ENCODE assay signal across 11 cellular contexts in genomic region chr9:87712801-87713277, GRCh38. TPM values are rescaled to one million over a fixed set of nuclear protein-coding genes. Genes with fewer than 3 reads are reported as not detected.
A peak's percentile ranks its signal among the peaks of the same experiment; 100 is the strongest.
DNase-seq lines count a peak whose midpoint lies in the region; ATAC-seq and TF ChIP-seq lines count a peak whose summit lies in the region.
"Had no signal": no experiment of that assay in that cellular context is flagged by ENCODE, and none has a peak within 500 bp of the region (broad histone marks: within the 10 kb centered on the region; RNA-seq: fewer than 3 reads in every experiment).

No MANE protein-coding gene starts in this region.

- no peak for DNase-seq in stimulated activated naive CD8-positive, alpha-beta T cell treated with anti-CD3 and anti-CD28 coated beads, Interleukin-15, amount 100 ng/mL, for 72 hours
- DNase-seq in endodermal cell, result peak; percentile 22
- no peak for DNase-seq in neuronal stem cell (ENCODE audit: low spot score)
- no peak for DNase-seq in putamen (ENCODE audit: low spot score)
- no peak for DNase-seq in inferior parietal cortex (ENCODE audit: extremely low spot score)
- no peak for DNase-seq in SW480 (ENCODE audit: low spot score)
- DNase-seq: NCI-H146; nephron progenitor cell; stimulated activated naive CD4-positive, alpha-beta T cell had no signal

- H3K4me2 ChIP-seq in neuronal stem cell (ENCODE audit: insufficient read depth, low read length, poor library complexity, severe bottlenecking), result no peak overlapping the region

- H3K4me1 ChIP-seq in endodermal cell (ENCODE audit: control insufficient read depth, insufficient read depth, low read length) (no peaks in the 10 kb centered on the region), neuronal stem cell (ENCODE audit: control insufficient read depth in 2 of 2, insufficient read depth in 1 of 2, low read depth in 1 of 2, low read length in 2 of 2) (peaks cover 0 to 1% of the 10 kb centered on the region in 2 donors)

- no peak overlapping the region for H2BK12ac ChIP-seq in neuronal stem cell (ENCODE audit: low read length)

- H2BK15ac ChIP-seq in neuronal stem cell (ENCODE audit: low read length), result no peak overlapping the region

- WGBS in endodermal cell (ENCODE audit: insufficient coverage in 1 of 2, insufficient read length in 1 of 2), 2 experiments, result 94 to 95% methylated on average over 2 to 6 of the region's 6 CpGs
- WGBS in neuronal stem cell (ENCODE audit: extremely low coverage in 2 of 2, insufficient read length in 2 of 2, insufficient replicate concordance in 1 of 2), 2 donors, result 98% methylated on average over 3 of the region's 6 CpGs; no CpG with 5 or more reads in 1 of the 2 donors

- no peaks in the 10 kb centered on the region for H3K36me3 Mint-ChIP-seq in stimulated activated naive CD8-positive, alpha-beta T cell treated with anti-CD3 and anti-CD28 coated beads, Interleukin-15, Interleukin-2, amounts not matched to agents 100 ng/mL and 50 ng/mL, for 24 hours (ENCODE audit: low read depth)
- peaks cover 16% of the 10 kb centered on the region for H3K36me3 Mint-ChIP-seq in endodermal cell (ENCODE audit: low read depth)

- H2BK5ac ChIP-seq in neuronal stem cell (ENCODE audit: low read length), result no peak overlapping the region

- H3K18ac ChIP-seq in neuronal stem cell (ENCODE audit: low read length), result no peak overlapping the region

- H4K91ac ChIP-seq in neuronal stem cell (ENCODE audit: low read depth, low read length, poor library complexity), result no peak overlapping the region

- H3K36me3 ChIP-seq in endodermal cell (ENCODE audit: control insufficient read depth, insufficient read depth, low read length) (peaks cover 14% of the 10 kb centered on the region), neuronal stem cell (replicated peaks in 1 of 2; ENCODE audit: control insufficient read depth in 2 of 2, insufficient read depth in 2 of 2, low read length in 2 of 2) (peaks cover 4 to 24% of the 10 kb centered on the region in 2 donors)

- H3K23ac ChIP-seq in neuronal stem cell (ENCODE audit: low read depth, low read length, poor library complexity), result peak overlapping the region; percentile 46

- H3K4me3 ChIP-seq in endodermal cell (ENCODE audit: low read length) (no peak overlapping the region), neuronal stem cell (ENCODE audit: low read length in 2 of 2) (peak overlapping the region in 1 of 2 donors; percentile 66)

- no peaks in the 10 kb centered on the region for H3K79me1 ChIP-seq in neuronal stem cell (ENCODE audit: low read depth, low read length)

- peaks cover 15% of the 10 kb centered on the region for H3K4me1 Mint-ChIP-seq in stimulated activated naive CD8-positive, alpha-beta T cell treated with anti-CD3 and anti-CD28 coated beads, Interleukin-15, Interleukin-2, amounts not matched to agents 100 ng/mL and 50 ng/mL, for 24 hours (ENCODE audit: low read depth)
- H3K4me1 Mint-ChIP-seq in stimulated activated naive CD8-positive, alpha-beta T cell treated with anti-CD3 and anti-CD28 coated beads, Interleukin-15, amount 100 ng/mL, for 72 hours, result peaks cover 10% of the 10 kb centered on the region
- H3K4me1 Mint-ChIP-seq in endodermal cell, result peaks cover 3% of the 10 kb centered on the region

- H3K4me3 Mint-ChIP-seq in stimulated activated naive CD8-positive, alpha-beta T cell treated with anti-CD3 and anti-CD28 coated beads, Interleukin-15, Interleukin-2, amounts not matched to agents 100 ng/mL and 50 ng/mL, for 24 hours, result no peak overlapping the region
- H3K4me3 Mint-ChIP-seq in stimulated activated naive CD8-positive, alpha-beta T cell treated with anti-CD3 and anti-CD28 coated beads, Interleukin-15, amount 100 ng/mL, for 72 hours, result no peak overlapping the region
- no peak overlapping the region for H3K4me3 Mint-ChIP-seq in endodermal cell
- H3K4me3 Mint-ChIP-seq: nephron progenitor cell had no signal

- no peak overlapping the region for H2AFZ ChIP-seq in neuronal stem cell (ENCODE audit: low read length)

- H3K9me3 ChIP-seq in endodermal cell (ENCODE audit: control insufficient read depth, low read length) (no peaks in the 10 kb centered on the region), neuronal stem cell (replicated peaks in 1 of 2; ENCODE audit: control insufficient read depth in 2 of 2, insufficient read depth in 1 of 2, low read depth in 1 of 2, low read length in 2 of 2) (no peaks in the 10 kb centered on the region)

- H3K4ac ChIP-seq in neuronal stem cell (ENCODE audit: low read length), result no peak overlapping the region

- H3K9ac ChIP-seq in endodermal cell (ENCODE audit: extremely low read depth, low read length, poor library complexity, severe bottlenecking), result no peak overlapping the region
- peak overlapping the region; percentile 44 for H3K9ac ChIP-seq in neuronal stem cell (ENCODE audit: low read depth, low read length, poor library complexity)

- no peaks in the 10 kb centered on the region for H3K27me3 Mint-ChIP-seq in stimulated activated naive CD8-positive, alpha-beta T cell treated with anti-CD3 and anti-CD28 coated beads, Interleukin-15, Interleukin-2, amounts not matched to agents 100 ng/mL and 50 ng/mL, for 24 hours
- H3K27me3 Mint-ChIP-seq in stimulated activated naive CD8-positive, alpha-beta T cell treated with anti-CD3 and anti-CD28 coated beads, Interleukin-15, amount 100 ng/mL, for 72 hours, result no peaks in the 10 kb centered on the region
- no peaks in the 10 kb centered on the region for H3K27me3 Mint-ChIP-seq in endodermal cell (ENCODE audit: insufficient read depth)

- H3K27ac Mint-ChIP-seq in stimulated activated naive CD8-positive, alpha-beta T cell treated with anti-CD3 and anti-CD28 coated beads, Interleukin-15, Interleukin-2, amounts not matched to agents 100 ng/mL and 50 ng/mL, for 24 hours, result peak overlapping the region; percentile 3
- no peak overlapping the region for H3K27ac Mint-ChIP-seq in stimulated activated naive CD8-positive, alpha-beta T cell treated with anti-CD3 and anti-CD28 coated beads, Interleukin-15, amount 100 ng/mL, for 72 hours
- no peak overlapping the region for H3K27ac Mint-ChIP-seq in endodermal cell

- H3K27me3 ChIP-seq in endodermal cell (ENCODE audit: control insufficient read depth, insufficient read depth, low read length, poor library complexity, severe bottlenecking) (no peaks in the 10 kb centered on the region), neuronal stem cell (ENCODE audit: control insufficient read depth in 3 of 3, insufficient read depth in 3 of 3, low read depth in 1 of 3, low read length in 3 of 3) (no peaks in the 10 kb centered on the region)

- no peak for ATAC-seq in stimulated activated naive CD8-positive, alpha-beta T cell treated with anti-CD3 and anti-CD28 coated beads, Interleukin-15, amount 100 ng/mL, for 72 hours
- ATAC-seq in HG03196 (IDR thresholded peaks at IDR 0.05; ENCODE audit: unreplicated experiment), result no peak

- TF ChIP-seq CTCF in endodermal cell (conservative IDR thresholded peaks at IDR 0.05), result no peak

- no peak overlapping the region for H2AK5ac ChIP-seq in neuronal stem cell (ENCODE audit: low read depth, low read length)

- H3K9me3 Mint-ChIP-seq in stimulated activated naive CD8-positive, alpha-beta T cell treated with anti-CD3 and anti-CD28 coated beads, Interleukin-15, Interleukin-2, amounts not matched to agents 100 ng/mL and 50 ng/mL, for 24 hours, result peaks cover 3% of the 10 kb centered on the region
- no peaks in the 10 kb centered on the region for H3K9me3 Mint-ChIP-seq in stimulated activated naive CD8-positive, alpha-beta T cell treated with anti-CD3 and anti-CD28 coated beads, Interleukin-15, amount 100 ng/mL, for 72 hours
- H3K9me3 Mint-ChIP-seq in endodermal cell, result no peaks in the 10 kb centered on the region
- H3K9me3 Mint-ChIP-seq: nephron progenitor cell had no signal

- H3K27ac ChIP-seq in endodermal cell (ENCODE audit: low read depth, low read length) (no peak overlapping the region), neuronal stem cell (replicated peaks; ENCODE audit: low read length) (no peak overlapping the region)

- H3K14ac ChIP-seq in neuronal stem cell (ENCODE audit: low read length), result peak overlapping the region; percentile 14

- no peak overlapping the region for H4K8ac ChIP-seq in neuronal stem cell (ENCODE audit: low read depth, low read length)

- no peak overlapping the region for H2BK120ac ChIP-seq in neuronal stem cell (ENCODE audit: low read depth, low read length)

RNA-seq across cellular contexts. Expression of gene CTSL, which starts 13.1 kb away (rescaled TPM):
- 100 to 1,000 TPM in 1 of 2 donors, 10 to 100 TPM in 1; 81.2 to 131 TPM for total RNA-seq in endodermal cell
- polyA plus RNA-seq in endodermal cell (2013, experiment 1 of 2), result 49.7 TPM
- polyA plus RNA-seq in endodermal cell (2013, experiment 2 of 2), result 47.5 TPM
- polyA plus RNA-seq in neuronal stem cell (2013, experiment 1 of 2), result 40.2 TPM
- 39.2 TPM for polyA plus RNA-seq in neuronal stem cell (2013, experiment 2 of 2)
